14 cellular contexts compared by ENCODE assay signal in the genomic region with DNA sequence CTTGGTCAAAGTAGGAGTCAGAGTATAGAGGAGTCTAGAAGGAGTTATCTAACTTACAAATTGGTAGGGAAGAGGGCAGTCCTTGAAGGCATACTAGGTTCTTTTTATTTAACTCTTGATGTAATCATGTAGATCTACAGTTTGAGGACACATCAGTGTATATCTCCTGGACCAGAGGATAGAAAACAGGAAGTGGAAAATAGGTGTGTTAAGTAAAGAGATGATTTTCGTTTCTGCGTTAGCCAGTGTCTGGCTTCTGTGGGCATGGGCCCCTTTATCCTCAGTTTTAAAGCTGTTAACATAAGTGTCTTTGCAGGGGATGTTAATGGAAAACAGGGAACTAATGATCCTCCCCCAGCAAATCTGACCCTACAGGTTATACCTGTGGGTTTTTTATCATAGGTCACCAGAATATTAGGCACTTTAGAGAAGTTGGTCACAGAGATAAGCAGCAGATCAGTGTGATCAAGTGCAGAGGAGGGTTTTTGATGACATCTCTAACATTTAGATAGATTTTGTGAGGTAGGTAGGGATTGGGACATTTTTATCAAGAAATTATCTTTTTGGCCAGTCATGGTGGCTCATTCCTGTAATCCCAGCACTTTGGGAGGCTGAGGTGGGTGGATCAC. TPM values are rescaled to one million over a fixed set of nuclear protein-coding genes. Genes with fewer than 3 reads are reported as not detected.
A peak's percentile ranks its signal among the peaks of the same experiment; 100 is the strongest.
DNase-seq lines count a peak whose midpoint lies in the region; ATAC-seq lines count a peak whose summit lies in the region.
"Had no signal": no experiment of that assay in that cellular context is flagged by ENCODE, and none has a peak within 500 bp of the region (broad histone marks: within the 10 kb centered on the region; RNA-seq: fewer than 3 reads in every experiment).

No MANE protein-coding gene starts in this region.

- peak; percentile 64 for ATAC-seq in HG02885 (IDR thresholded peaks at IDR 0.05; ENCODE audit: poor library complexity, unreplicated experiment)
- no peak for ATAC-seq in stimulated activated naive CD8-positive, alpha-beta T cell treated with anti-CD3 and anti-CD28 coated beads, Interleukin-15, amount 100 ng/mL, for 72 hours
- no peak for ATAC-seq in Right ventricle myocardium superior (ENCODE audit: poor library complexity)
- ATAC-seq: gastroesophageal sphincter had no signal

- intact Hi-C loops in activated T-helper 2 cell treated with anti-CD3 and anti-CD28 coated beads, Interferon-gamma antibody, Interleukin-2, Interleukin-4, amounts not matched to agents 10 μg/mL and 5 μg/mL and 100 μg/mL, durations not matched to agents 14 hours and 24 hours and 36 hours (cut with micrococcal nuclease) = no loop called here
- intact Hi-C loops in Right ventricle myocardium superior (cut with DNase I) = no loop called here

- no peaks in the 10 kb centered on the region for H3K27me3 Mint-ChIP-seq in activated naive CD4-positive, alpha-beta T cell treated with anti-CD3 and anti-CD28 coated beads, Interleukin-2, amount 10 ng/mL, durations not matched to agents 7 days and 5 days
- H3K27me3 Mint-ChIP-seq in activated T-helper 2 cell treated with anti-CD3 and anti-CD28 coated beads, Interferon-gamma antibody, Interleukin-2, Interleukin-4, amounts not matched to agents 10 μg/mL and 5 μg/mL and 100 μg/mL, durations not matched to agents 14 hours and 24 hours and 36 hours (ENCODE audit: low read depth) = no peaks in the 10 kb centered on the region
- H3K27me3 Mint-ChIP-seq in stimulated activated naive CD8-positive, alpha-beta T cell treated with anti-CD3 and anti-CD28 coated beads, Interleukin-15, amount 100 ng/mL, for 72 hours = no peaks in the 10 kb centered on the region

- DNase-seq in activated naive CD4-positive, alpha-beta T cell treated with anti-CD3 and anti-CD28 coated beads, Interleukin-2, amount 10 ng/mL, durations not matched to agents 7 days and 5 days = no peak
- DNase-seq in activated naive CD4-positive, alpha-beta T cell (lab: John Stamatoyannopoulos, UW) = no peak
- DNase-seq in activated T-helper 2 cell treated with anti-CD3 and anti-CD28 coated beads, Interferon-gamma antibody, Interleukin-2, Interleukin-4, amounts not matched to agents 10 μg/mL and 5 μg/mL and 100 μg/mL, durations not matched to agents 14 hours and 24 hours and 36 hours (ENCODE audit: low spot score) = no peak
- no peak for DNase-seq in stimulated activated naive CD8-positive, alpha-beta T cell treated with anti-CD3 and anti-CD28 coated beads, Interleukin-15, amount 100 ng/mL, for 72 hours
- DNase-seq in HuH-7.5 (ENCODE audit: low spot score) (no peak), Right ventricle myocardium superior (no peak), NCI-H2081 (lab: John Stamatoyannopoulos, UW) (no peak)
- DNase-seq: aorta, NCI-H1048, NCI-H2171, occipital lobe, stomach had no signal

- H3K27ac Mint-ChIP-seq in activated naive CD4-positive, alpha-beta T cell treated with anti-CD3 and anti-CD28 coated beads, Interleukin-2, amount 10 ng/mL, durations not matched to agents 7 days and 5 days = peak overlapping the region; percentile 80
- peak overlapping the region; percentile 52 for H3K27ac Mint-ChIP-seq in activated T-helper 2 cell treated with anti-CD3 and anti-CD28 coated beads, Interferon-gamma antibody, Interleukin-2, Interleukin-4, amounts not matched to agents 10 μg/mL and 5 μg/mL and 100 μg/mL, durations not matched to agents 14 hours and 24 hours and 36 hours
- no peak overlapping the region for H3K27ac Mint-ChIP-seq in stimulated activated naive CD8-positive, alpha-beta T cell treated with anti-CD3 and anti-CD28 coated beads, Interleukin-15, amount 100 ng/mL, for 72 hours

- no peaks in the 10 kb centered on the region for H3K9me3 Mint-ChIP-seq in activated naive CD4-positive, alpha-beta T cell treated with anti-CD3 and anti-CD28 coated beads, Interleukin-2, amount 10 ng/mL, durations not matched to agents 7 days and 5 days
- H3K9me3 Mint-ChIP-seq in activated T-helper 2 cell treated with anti-CD3 and anti-CD28 coated beads, Interferon-gamma antibody, Interleukin-2, Interleukin-4, amounts not matched to agents 10 μg/mL and 5 μg/mL and 100 μg/mL, durations not matched to agents 14 hours and 24 hours and 36 hours = no peaks in the 10 kb centered on the region
- H3K9me3 Mint-ChIP-seq in stimulated activated naive CD8-positive, alpha-beta T cell treated with anti-CD3 and anti-CD28 coated beads, Interleukin-15, amount 100 ng/mL, for 72 hours = no peaks in the 10 kb centered on the region

- CTCF ChIA-PET in activated naive CD4-positive, alpha-beta T cell treated with anti-CD3 and anti-CD28 coated beads, Interleukin-2, amount 10 ng/mL, durations not matched to agents 7 days and 5 days (lab: Charles Lee) = interaction anchor here (2.6 kb wide), 1 partner anchor 92 kb away, joined by 14 read pairs; no protein-coding TSS in a partner anchor

- H3K4me3 Mint-ChIP-seq in activated naive CD4-positive, alpha-beta T cell treated with anti-CD3 and anti-CD28 coated beads, Interleukin-2, amount 10 ng/mL, durations not matched to agents 7 days and 5 days = no peak overlapping the region
- no peak overlapping the region for H3K4me3 Mint-ChIP-seq in activated T-helper 2 cell treated with anti-CD3 and anti-CD28 coated beads, Interferon-gamma antibody, Interleukin-2, Interleukin-4, amounts not matched to agents 10 μg/mL and 5 μg/mL and 100 μg/mL, durations not matched to agents 14 hours and 24 hours and 36 hours (ENCODE audit: low read depth)
- peak overlapping the region; percentile 9 to 15 for H3K4me3 Mint-ChIP-seq in stimulated activated naive CD8-positive, alpha-beta T cell treated with anti-CD3 and anti-CD28 coated beads, Interleukin-15, amount 100 ng/mL, for 72 hours

- peaks cover 3% of the 10 kb centered on the region for H3K36me3 Mint-ChIP-seq in activated naive CD4-positive, alpha-beta T cell treated with anti-CD3 and anti-CD28 coated beads, Interleukin-2, amount 10 ng/mL, durations not matched to agents 7 days and 5 days
- no peaks in the 10 kb centered on the region for H3K36me3 Mint-ChIP-seq in activated T-helper 2 cell treated with anti-CD3 and anti-CD28 coated beads, Interferon-gamma antibody, Interleukin-2, Interleukin-4, amounts not matched to agents 10 μg/mL and 5 μg/mL and 100 μg/mL, durations not matched to agents 14 hours and 24 hours and 36 hours (ENCODE audit: low read depth)

- peaks cover 41% of the 10 kb centered on the region for H3K4me1 Mint-ChIP-seq in activated naive CD4-positive, alpha-beta T cell treated with anti-CD3 and anti-CD28 coated beads, Interleukin-2, amount 10 ng/mL, durations not matched to agents 7 days and 5 days
- H3K4me1 Mint-ChIP-seq in activated T-helper 2 cell treated with anti-CD3 and anti-CD28 coated beads, Interferon-gamma antibody, Interleukin-2, Interleukin-4, amounts not matched to agents 10 μg/mL and 5 μg/mL and 100 μg/mL, durations not matched to agents 14 hours and 24 hours and 36 hours (ENCODE audit: low read depth) = peaks cover 23% of the 10 kb centered on the region
- peaks cover 28% of the 10 kb centered on the region for H3K4me1 Mint-ChIP-seq in stimulated activated naive CD8-positive, alpha-beta T cell treated with anti-CD3 and anti-CD28 coated beads, Interleukin-15, amount 100 ng/mL, for 72 hours

RNA-seq across cellular contexts. Expression of gene PRSS1, which starts 58.6 kb away (rescaled TPM):
- total RNA-seq in activated T-helper 2 cell treated with anti-CD3 and anti-CD28 coated beads, Interferon-gamma antibody, Interleukin-2, Interleukin-4, amounts not matched to agents 10 μg/mL and 5 μg/mL and 100 μg/mL, durations not matched to agents 14 hours and 24 hours and 36 hours = not detected in 2 replicates
- total RNA-seq in Right ventricle myocardium superior = not detected
- total RNA-seq: occipital lobe had no signal

Comparison
In these comparisons a context has a peak if more than half of its experiments do, and no peak if none do; other contexts are left out.
1. H3K27ac Mint-ChIP-seq: peak in activated naive CD4-positive, alpha-beta T cell treated with anti-CD3 and anti-CD28 coated beads, Interleukin-2, amount 10 ng/mL, durations not matched to agents 7 days and 5 days (single experiment) and activated T-helper 2 cell treated with anti-CD3 and anti-CD28 coated beads, Interferon-gamma antibody, Interleukin-2, Interleukin-4, amounts not matched to agents 10 μg/mL and 5 μg/mL and 100 μg/mL, durations not matched to agents 14 hours and 24 hours and 36 hours (single experiment); none in stimulated activated naive CD8-positive, alpha-beta T cell treated with anti-CD3 and anti-CD28 coated beads, Interleukin-15, amount 100 ng/mL, for 72 hours (0 of 2).
2. H3K4me3 Mint-ChIP-seq: peak in stimulated activated naive CD8-positive, alpha-beta T cell treated with anti-CD3 and anti-CD28 coated beads, Interleukin-15, amount 100 ng/mL, for 72 hours (2 of 2); none in activated naive CD4-positive, alpha-beta T cell treated with anti-CD3 and anti-CD28 coated beads, Interleukin-2, amount 10 ng/mL, durations not matched to agents 7 days and 5 days (single experiment) and activated T-helper 2 cell treated with anti-CD3 and anti-CD28 coated beads, Interferon-gamma antibody, Interleukin-2, Interleukin-4, amounts not matched to agents 10 μg/mL and 5 μg/mL and 100 μg/mL, durations not matched to agents 14 hours and 24 hours and 36 hours (single experiment).